Comparison of ENCODE assay signal across 14 cellular contexts in genomic region chr16:85329999-85330693, GRCh38.
DNase-seq lines count a peak whose midpoint lies in the region; ATAC-seq, FAIRE-seq and TF ChIP-seq lines count a peak whose summit lies in the region.
"Had no signal": no experiment of that assay in that cellular context is flagged by ENCODE, and none has a peak within 500 bp of the region (broad histone marks: within the 10 kb centered on the region; RNA-seq: fewer than 3 reads in every experiment).

No MANE protein-coding gene starts in this region.

- H2AFZ ChIP-seq in astrocyte (ENCODE audit: low read depth, low read length): no peak overlapping the region

- no peaks in the 10 kb centered on the region for H3K79me2 ChIP-seq in astrocyte (ENCODE audit: insufficient read depth, low read length)

- H3K4me1 ChIP-seq in astrocyte (ENCODE audit: insufficient read depth, low read length) (peaks cover 48% of the 10 kb centered on the region), ascending aorta (peaks cover 0 to 21% of the 10 kb centered on the region in 2 donors)

- TF ChIP-seq POLR2A in GM18505 (IDR thresholded peaks at IDR 0.05; ENCODE audit: borderline replicate concordance, extremely low read depth, insufficient read depth, insufficient read length): no peak

- in situ Hi-C loops in KBM-7 (cut with MboI; ENCODE audit: low pct_unique_long_range_greater_than_20kb, low sequenced_read_pairs): no loop called here

- H3K36me3 Mint-ChIP-seq in astrocyte (ENCODE audit: low read depth, unreplicated experiment) (no peaks in the 10 kb centered on the region), neural crest cell (ENCODE audit: low read depth) (no peaks in the 10 kb centered on the region)
- H3K36me3 Mint-ChIP-seq: activated naive CD4-positive, alpha-beta T cell treated with anti-CD3 and anti-CD28 coated beads, Interleukin-2, amount 10 ng/mL, durations not matched to agents 7 days and 5 days; naive thymus-derived CD4-positive, alpha-beta T cell had no signal

- no peak for FAIRE-seq in astrocyte (lab: Jason Lieb, UNC)

- ATAC-seq in GM18505 (IDR thresholded peaks at IDR 0.05; ENCODE audit: unreplicated experiment) (no peak), GM21529 (IDR thresholded peaks at IDR 0.05; ENCODE audit: unreplicated experiment) (no peak)

- no peaks in the 10 kb centered on the region for H3K36me3 ChIP-seq in astrocyte (ENCODE audit: insufficient read depth, low read length)
- H3K36me3 ChIP-seq in ascending aorta: no peaks in the 10 kb centered on the region
- H3K36me3 ChIP-seq: upper lobe of right lung had no signal

- H3K4me1 Mint-ChIP-seq in astrocyte (ENCODE audit: low read depth, unreplicated experiment): peaks cover 23% of the 10 kb centered on the region
- H3K4me1 Mint-ChIP-seq in neural crest cell: peaks cover 51% of the 10 kb centered on the region

- no peaks in the 10 kb centered on the region for H3K27me3 ChIP-seq in astrocyte (ENCODE audit: insufficient read depth, low read length)
- H3K27me3 ChIP-seq in ascending aorta: peaks cover 4% of the 10 kb centered on the region
- H3K27me3 ChIP-seq: upper lobe of right lung had no signal

- H4K20me1 ChIP-seq in astrocyte (ENCODE audit: insufficient read depth, low read length): peaks cover 75% of the 10 kb centered on the region

- intact Hi-C loops in ascending aorta (cut with DNase I): no loop called here

- H3K27ac Mint-ChIP-seq in astrocyte (ENCODE audit: unreplicated experiment): no peak overlapping the region
- H3K27ac Mint-ChIP-seq in neural crest cell (ENCODE audit: unreplicated experiment): no peak overlapping the region
- H3K27ac Mint-ChIP-seq: activated naive CD4-positive, alpha-beta T cell treated with anti-CD3 and anti-CD28 coated beads, Interleukin-2, amount 10 ng/mL, durations not matched to agents 7 days and 5 days; dendritic cell treated with granulocyte-macrophage colony-stimulating factor and Interleukin-4, amounts not matched to agents 40 ng/mL and 50 ng/mL, for 4 days had no signal

- peak overlapping the region; percentile 40 for H3K4me2 ChIP-seq in astrocyte (ENCODE audit: low read length)

- H3K9me3 ChIP-seq in astrocyte (ENCODE audit: insufficient read depth, low read depth, low read length) (peaks cover 6% of the 10 kb centered on the region), ascending aorta (no peaks in the 10 kb centered on the region)
- H3K9me3 ChIP-seq: upper lobe of right lung had no signal

- H3K27ac ChIP-seq in astrocyte (ENCODE audit: low read depth, low read length) (no peak overlapping the region), ascending aorta (no peak overlapping the region)
- H3K27ac ChIP-seq: 22Rv1, upper lobe of right lung had no signal

- no peak overlapping the region for H3K4me3 Mint-ChIP-seq in astrocyte (ENCODE audit: unreplicated experiment)
- H3K4me3 Mint-ChIP-seq in neural crest cell: peak overlapping the region; percentile 13
- H3K4me3 Mint-ChIP-seq: activated naive CD4-positive, alpha-beta T cell treated with anti-CD3 and anti-CD28 coated beads, Interleukin-2, amount 10 ng/mL, durations not matched to agents 7 days and 5 days; dendritic cell treated with granulocyte-macrophage colony-stimulating factor and Interleukin-4, amounts not matched to agents 40 ng/mL and 50 ng/mL, for 4 days; naive thymus-derived CD4-positive, alpha-beta T cell had no signal

- H3K9me3 Mint-ChIP-seq in astrocyte (ENCODE audit: unreplicated experiment) (no peaks in the 10 kb centered on the region), neural crest cell (no peaks in the 10 kb centered on the region)
- H3K9me3 Mint-ChIP-seq: activated naive CD4-positive, alpha-beta T cell treated with anti-CD3 and anti-CD28 coated beads, Interleukin-2, amount 10 ng/mL, durations not matched to agents 7 days and 5 days; naive thymus-derived CD4-positive, alpha-beta T cell had no signal

- no peak overlapping the region for H3K9ac ChIP-seq in astrocyte (ENCODE audit: low read length)

- H3K27me3 Mint-ChIP-seq in astrocyte (ENCODE audit: low read depth, unreplicated experiment): peaks cover 9% of the 10 kb centered on the region
- peaks cover 63% of the 10 kb centered on the region for H3K27me3 Mint-ChIP-seq in neural crest cell (ENCODE audit: low read depth)

- H3K4me3 ChIP-seq in astrocyte (ENCODE audit: insufficient read depth, low read depth, low read length) (no peak overlapping the region), ascending aorta (no peak overlapping the region)
- H3K4me3 ChIP-seq: upper lobe of right lung had no signal

- DNase-seq in DMS 273 (lab: John Stamatoyannopoulos, UW; ENCODE audit: unreplicated experiment) (peak; percentile 68), DMS 273 treated with DMSO at 0.1 percent for 48 hours (lab: John Stamatoyannopoulos, UW) (no peak), KBM-7 (peak; percentile 45), astrocyte (ENCODE audit: low read depth) (no peak), neural crest cell (ENCODE audit: low read depth, low spot score) (no peak), ascending aorta (ENCODE audit: low spot score in 2 of 2) (no peak)
- DNase-seq: T1000, upper lobe of right lung had no signal

- no peak for TF ChIP-seq CTCF in astrocyte (IDR thresholded peaks at IDR 0.05; ENCODE audit: insufficient read depth, low read depth, low read length)
- no peak for TF ChIP-seq CTCF in neural crest cell (conservative IDR thresholded peaks at IDR 0.05)
- TF ChIP-seq CTCF in ascending aorta (IDR thresholded peaks at IDR 0.05): no peak

Comparison
In these comparisons a context has a peak if more than half of its experiments do, and no peak if none do; other contexts are left out.
1. DNase-seq: peak in DMS 273 (single experiment) and KBM-7 (single experiment); none in DMS 273 treated with DMSO at 0.1 percent for 48 hours (single experiment), astrocyte (single experiment), neural crest cell (single experiment) and ascending aorta (0 of 2).